In the genomic region with DNA sequence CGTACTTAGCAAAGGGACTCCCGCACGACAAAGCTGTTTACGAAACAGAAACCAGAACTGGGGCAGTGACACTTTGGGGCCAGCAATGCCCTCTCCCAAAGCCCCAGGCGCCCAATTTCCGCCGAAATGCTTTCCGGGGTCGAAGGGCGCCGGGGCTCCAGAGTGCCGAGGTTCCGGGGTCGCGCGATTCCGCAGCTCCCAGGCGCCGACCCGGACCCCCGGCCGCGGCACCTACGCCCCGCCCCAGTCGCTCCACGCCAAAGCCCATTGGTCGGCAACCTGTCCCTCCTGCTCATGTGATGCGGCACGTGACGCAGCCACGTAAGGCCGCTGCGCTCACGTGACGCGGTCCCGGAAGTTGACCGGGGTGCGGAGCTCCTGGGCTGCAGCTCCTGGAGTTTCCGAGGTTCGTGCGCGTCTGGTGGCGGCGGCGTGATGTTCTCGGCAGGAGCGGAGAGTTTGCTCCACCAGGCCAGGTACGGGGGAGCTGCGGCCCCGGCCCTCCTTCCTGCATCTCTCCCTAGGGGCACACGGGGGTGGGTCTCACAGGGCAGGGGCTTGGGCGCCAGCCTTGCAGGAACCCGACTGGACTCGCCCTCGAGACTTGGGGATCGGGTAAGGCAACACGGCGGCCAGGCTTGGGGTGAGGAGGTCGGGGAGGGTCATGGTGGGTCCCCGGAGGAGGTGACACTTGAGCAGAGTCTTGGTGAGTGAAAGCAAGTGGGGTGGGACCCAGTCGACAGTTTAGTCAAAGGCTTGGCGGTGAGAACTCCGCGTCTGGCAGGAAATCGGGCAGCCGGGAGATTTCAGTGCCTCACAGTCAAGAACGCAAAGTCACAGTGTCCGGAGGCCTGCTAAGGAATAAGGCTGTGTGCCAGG, we compare ENCODE assay signal across 8 cellular contexts. TPM values are rescaled to one million over a fixed set of nuclear protein-coding genes. Genes with fewer than 3 reads are reported as not detected.
DNase-seq lines count a peak whose midpoint lies in the region; ATAC-seq, FAIRE-seq and TF ChIP-seq lines count a peak whose summit lies in the region.

A gene with protein sequence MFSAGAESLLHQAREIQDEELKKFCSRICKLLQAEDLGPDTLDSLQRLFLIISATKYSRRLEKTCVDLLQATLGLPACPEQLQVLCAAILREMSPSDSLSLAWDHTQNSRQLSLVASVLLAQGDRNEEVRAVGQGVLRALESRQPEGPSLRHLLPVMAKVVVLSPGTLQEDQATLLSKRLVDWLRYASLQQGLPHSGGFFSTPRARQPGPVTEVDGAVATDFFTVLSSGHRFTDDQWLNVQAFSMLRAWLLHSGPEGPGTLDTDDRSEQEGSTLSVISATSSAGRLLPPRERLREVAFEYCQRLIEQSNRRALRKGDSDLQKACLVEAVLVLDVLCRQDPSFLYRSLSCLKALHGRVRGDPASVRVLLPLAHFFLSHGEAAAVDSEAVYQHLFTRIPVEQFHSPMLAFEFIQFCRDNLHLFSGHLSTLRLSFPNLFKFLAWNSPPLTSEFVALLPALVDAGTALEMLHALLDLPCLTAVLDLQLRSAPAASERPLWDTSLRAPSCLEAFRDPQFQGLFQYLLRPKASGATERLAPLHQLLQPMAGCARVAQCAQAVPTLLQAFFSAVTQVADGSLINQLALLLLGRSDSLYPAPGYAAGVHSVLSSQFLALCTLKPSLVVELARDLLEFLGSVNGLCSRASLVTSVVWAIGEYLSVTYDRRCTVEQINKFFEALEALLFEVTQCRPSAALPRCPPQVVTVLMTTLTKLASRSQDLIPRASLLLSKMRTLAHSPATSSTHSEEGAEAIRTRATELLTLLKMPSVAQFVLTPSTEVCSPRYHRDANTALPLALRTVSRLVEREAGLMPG (plus strand): TSS at position 343 of the 879 bp plus-strand sequence. CDS start 93 bp downstream, at position 436.

- FAIRE-seq in RCC 7860 (lab: Jason Lieb, UNC), result peak; percentile 11

- peaks cover 8% of the 10 kb centered on the region for H3K36me3 ChIP-seq in DND-41 (ENCODE audit: insufficient read depth, low read length)
- no peaks in the 10 kb centered on the region for H3K36me3 ChIP-seq in KMS-11 (ENCODE audit: insufficient read depth)
- peaks cover 0 to 6% of the 10 kb centered on the region in 2 donors for H3K36me3 ChIP-seq in muscle layer of duodenum (ENCODE audit: control insufficient read depth in 1 of 2, insufficient read depth in 2 of 2, low read length in 2 of 2)

- H3K9ac ChIP-seq in DND-41 (ENCODE audit: low read depth, low read length), result peak within 1 kb of the TSS; percentile 77
- peak within 1 kb of the TSS; percentile 89 for H3K9ac ChIP-seq in KMS-11

- H3K9me3 ChIP-seq in DND-41 (ENCODE audit: insufficient read depth, low read length, severe bottlenecking), result no peaks in the 10 kb centered on the region
- no peaks in the 10 kb centered on the region for H3K9me3 ChIP-seq in muscle layer of duodenum (ENCODE audit: control insufficient read depth in 1 of 2, low read length in 2 of 2)

- DNase-seq in DND-41 (peak; percentile 97), RCC 7860 (ENCODE audit: low spot score) (peak; percentile 88)
- DNase-seq in activated T-cell treated with anti-CD3 and anti-CD28 coated beads, Interleukin-2, amount 50 U/mL, for 72 hours, result peak; percentile 95 to 97
- peak; percentile 92 for DNase-seq in stimulated activated CD8-positive, alpha-beta memory T cell treated with anti-CD3 and anti-CD28 coated beads, Interleukin-7, amount 100 ng/mL, for 24 hours (ENCODE audit: low read depth)

- H3K79me2 ChIP-seq in DND-41 (ENCODE audit: insufficient read depth, low read length) (peaks cover 41% of the 10 kb centered on the region), KMS-11 (ENCODE audit: insufficient read depth, low read depth) (peaks cover 37% of the 10 kb centered on the region)

- H3K27ac ChIP-seq in DND-41 (ENCODE audit: low read length) (peak within 1 kb of the TSS; percentile 86), KMS-11 (peak within 1 kb of the TSS; percentile 95), muscle layer of duodenum (ENCODE audit: low read length) (peak within 1 kb of the TSS; percentile 98)

- ATAC-seq in DND-41 (ENCODE audit: insufficient read depth, low read depth), result peak; percentile 98
- peak; percentile 90 for ATAC-seq in GM21786 (IDR thresholded peaks at IDR 0.05; ENCODE audit: unreplicated experiment)
- ATAC-seq in activated T-cell treated with anti-CD3 and anti-CD28 coated beads, Interleukin-2, amount 50 U/mL, for 72 hours (replicated peaks in 1 of 2), result peak; percentile 94 to 95
- ATAC-seq in esophagus mucosa, result peak; percentile 98

- H3K4me3 ChIP-seq in DND-41 (ENCODE audit: low read depth in 1 of 2, low read length in 2 of 2) (peak within 1 kb of the TSS; percentile 91 to 99), KMS-11 (IDR thresholded peaks at IDR 0.05; ENCODE audit: insufficient read depth, low read depth, low read length) (no peak within 1 kb of the TSS), muscle layer of duodenum (ENCODE audit: low read depth in 1 of 2, low read length in 2 of 2) (peak within 1 kb of the TSS; percentile 94 to 98)

- no peaks in the 10 kb centered on the region for H3K27me3 ChIP-seq in DND-41 (ENCODE audit: insufficient read depth, low read length, poor library complexity)
- H3K27me3 ChIP-seq in KMS-11 (ENCODE audit: insufficient read depth, low read depth), result no peaks in the 10 kb centered on the region
- H3K27me3 ChIP-seq in muscle layer of duodenum (ENCODE audit: low read depth, low read length), result no peaks in the 10 kb centered on the region

- H3K4me1 ChIP-seq in DND-41 (ENCODE audit: insufficient read depth, low read length) (peaks cover 37% of the 10 kb centered on the region), KMS-11 (ENCODE audit: low read depth, poor library complexity, severe bottlenecking) (peaks cover 14% of the 10 kb centered on the region), muscle layer of duodenum (ENCODE audit: control insufficient read depth in 1 of 2, insufficient read depth in 2 of 2, low read length in 2 of 2) (peaks cover 11 to 38% of the 10 kb centered on the region in 2 donors)

- no peaks in the 10 kb centered on the region for H3K9me3 Mint-ChIP-seq in activated T-cell treated with anti-CD3 and anti-CD28 coated beads, Interleukin-2, amount 50 U/mL, for 72 hours

- no peak for TF ChIP-seq CTCF in DND-41 (IDR thresholded peaks at IDR 0.05; ENCODE audit: borderline replicate concordance, extremely low read depth, low read length, poor library complexity, severe bottlenecking)
- no peak for TF ChIP-seq CTCF in KMS-11 (conservative IDR thresholded peaks at IDR 0.05; ENCODE audit: low read depth, low read length)

- peaks cover 8% of the 10 kb centered on the region for H4K20me1 ChIP-seq in DND-41 (ENCODE audit: insufficient read depth, low read length)
- no peaks in the 10 kb centered on the region for H4K20me1 ChIP-seq in KMS-11 (ENCODE audit: insufficient read depth)

- H3K36me3 Mint-ChIP-seq in activated T-cell treated with anti-CD3 and anti-CD28 coated beads, Interleukin-2, amount 50 U/mL, for 72 hours (ENCODE audit: insufficient read depth in 2 of 2), result peaks cover 0 to 3% of the 10 kb centered on the region in 2 donors

- peak within 1 kb of the TSS; percentile 93 to 98 for H3K4me3 Mint-ChIP-seq in activated T-cell treated with anti-CD3 and anti-CD28 coated beads, Interleukin-2, amount 50 U/mL, for 72 hours

- H3K27ac Mint-ChIP-seq in activated T-cell treated with anti-CD3 and anti-CD28 coated beads, Interleukin-2, amount 50 U/mL, for 72 hours, result peak within 1 kb of the TSS; percentile 93

- H3K4me1 Mint-ChIP-seq in activated T-cell treated with anti-CD3 and anti-CD28 coated beads, Interleukin-2, amount 50 U/mL, for 72 hours (ENCODE audit: low read depth), result peaks cover 48% of the 10 kb centered on the region

- H2AFZ ChIP-seq in DND-41 (ENCODE audit: low read depth, low read length) (peak within 1 kb of the TSS; percentile 83), KMS-11 (ENCODE audit: low read depth) (peak within 1 kb of the TSS; percentile 82)

- no peaks in the 10 kb centered on the region for H3K27me3 Mint-ChIP-seq in activated T-cell treated with anti-CD3 and anti-CD28 coated beads, Interleukin-2, amount 50 U/mL, for 72 hours (ENCODE audit: low read depth)

- H3K4me2 ChIP-seq in DND-41 (ENCODE audit: insufficient read depth, low read length) (peak within 1 kb of the TSS; percentile 75), KMS-11 (peak within 1 kb of the TSS; percentile 86)

RNA-seq across cellular contexts. Expression of the gene that starts here (rescaled TPM):
- 10 to 100 TPM; 38.1 to 39.0 TPM for total RNA-seq in activated T-cell treated with anti-CD3 and anti-CD28 coated beads, Interleukin-2, amount 50 U/mL, for 72 hours
- total RNA-seq in esophagus mucosa, result 18.0 TPM
